12 cellular contexts compared by ENCODE assay signal in the genomic region with DNA sequence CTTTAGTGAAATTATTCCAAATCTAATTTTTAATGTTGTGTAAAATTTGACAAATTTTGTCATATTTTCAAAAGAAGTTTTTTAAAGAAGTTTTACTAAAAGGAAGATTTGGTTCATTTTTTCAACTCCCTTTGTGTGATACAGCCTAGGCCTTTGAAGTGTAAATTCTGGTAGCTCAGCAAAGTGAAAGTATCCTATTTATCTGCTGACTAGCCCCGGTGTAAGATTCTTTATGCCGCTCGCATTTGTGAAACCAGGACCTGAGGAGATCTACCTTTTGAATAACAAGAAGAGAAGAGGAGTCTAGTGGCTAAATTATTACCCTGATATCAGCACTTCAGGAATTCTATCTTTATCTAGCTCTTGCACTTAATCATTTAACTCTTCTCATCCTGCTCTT.
DNase-seq lines count a peak whose midpoint lies in the region; ATAC-seq, FAIRE-seq and TF ChIP-seq lines count a peak whose summit lies in the region.
"Had no signal": no experiment of that assay in that cellular context is flagged by ENCODE, and none has a peak within 500 bp of the region (broad histone marks: within the 10 kb centered on the region; RNA-seq: fewer than 3 reads in every experiment).

No MANE protein-coding gene starts in this region.

- H2AFZ ChIP-seq in ACC112 (ENCODE audit: low read length, unreplicated experiment): peak overlapping the region; percentile 54

- ATAC-seq in lower lobe of right lung: no peak
- no peak for ATAC-seq in HG02798 (IDR thresholded peaks at IDR 0.05; ENCODE audit: poor library complexity, unreplicated experiment)
- no peak for ATAC-seq in GM19023 (IDR thresholded peaks at IDR 0.05; ENCODE audit: unreplicated experiment)
- ATAC-seq in activated CD4-positive, CD25-positive, alpha-beta regulatory T cell treated with anti-CD3 and anti-CD28 coated beads, Interleukin-2, amount 50 U/mL, for 24 hours: no peak
- ATAC-seq: CD8-positive, alpha-beta T cell had no signal

- H3K4me1 ChIP-seq in ACC112 (ENCODE audit: control insufficient read depth, insufficient read depth, low read length, unreplicated experiment) (peaks cover 6% of the 10 kb centered on the region), lower lobe of right lung (peaks cover 6% of the 10 kb centered on the region)
- H3K4me1 ChIP-seq: prostate gland had no signal

- H3K36me3 ChIP-seq in ACC112 (ENCODE audit: insufficient read depth, low read length): no peaks in the 10 kb centered on the region
- H3K36me3 ChIP-seq in bronchial epithelial cell (ENCODE audit: control insufficient read depth, insufficient read depth, low read length): no peaks in the 10 kb centered on the region
- no peaks in the 10 kb centered on the region for H3K36me3 ChIP-seq in lower lobe of right lung
- H3K36me3 ChIP-seq: prostate gland had no signal

- H3K79me2 ChIP-seq in ACC112 (ENCODE audit: control insufficient read depth, insufficient read depth, low read length, unreplicated experiment): no peaks in the 10 kb centered on the region

- FAIRE-seq in bronchial epithelial cell (lab: Jason Lieb, UNC): no peak

- no peak overlapping the region for H3K27ac ChIP-seq in ACC112 (ENCODE audit: low read depth, low read length)
- no peak overlapping the region for H3K27ac ChIP-seq in lower lobe of right lung
- H3K27ac ChIP-seq: prostate gland had no signal

- TF ChIP-seq CTCF in bronchial epithelial cell (IDR thresholded peaks at IDR 0.05; ENCODE audit: insufficient read depth, low read length, severe bottlenecking) (no peak), lower lobe of right lung (IDR thresholded peaks at IDR 0.05) (no peak)

- no peaks in the 10 kb centered on the region for H3K27me3 ChIP-seq in ACC112 (ENCODE audit: insufficient read depth, low read length)
- H3K27me3 ChIP-seq in bronchial epithelial cell (ENCODE audit: control insufficient read depth, insufficient read depth, low read length): no peaks in the 10 kb centered on the region
- H3K27me3 ChIP-seq in lower lobe of right lung (ENCODE audit: low read depth): no peaks in the 10 kb centered on the region

- no peaks in the 10 kb centered on the region for H3K9me3 ChIP-seq in lower lobe of right lung
- H3K9me3 ChIP-seq: prostate gland had no signal

- H3K4me3 ChIP-seq in ACC112 (ENCODE audit: low read depth, low read length): peak overlapping the region; percentile 48
- no peak overlapping the region for H3K4me3 ChIP-seq in bronchial epithelial cell (ENCODE audit: low read depth, low read length)
- peak overlapping the region; percentile 20 for H3K4me3 ChIP-seq in lower lobe of right lung
- H3K4me3 ChIP-seq: prostate gland had no signal

- DNase-seq in LHCN-M2 (ENCODE audit: low read depth) (peak; percentile 44), bronchial epithelial cell (ENCODE audit: low read depth) (peak; percentile 2), lower lobe of right lung (no peak), SIG-M5 (lab: John Stamatoyannopoulos, UW) (no peak)
- DNase-seq: CD8-positive, alpha-beta T cell; effector memory CD4-positive, alpha-beta T cell; islet precursor cell had no signal

- intact Hi-C loops in lower lobe of right lung (cut with DNase I): no loop called here

Comparison
In these comparisons a context has a peak if more than half of its experiments do, and no peak if none do; other contexts are left out.
1. DNase-seq: peak in LHCN-M2 (single experiment) and bronchial epithelial cell (single experiment); none in lower lobe of right lung (single experiment) and SIG-M5 (single experiment).